ENCODE assay signal across 9 cellular contexts in genomic region chr11:69636870-69637600, GRCh38. TPM values are rescaled to one million over a fixed set of nuclear protein-coding genes. Genes with fewer than 3 reads are reported as not detected.
DNase-seq lines count a peak whose midpoint lies in the region; ATAC-seq and TF ChIP-seq lines count a peak whose summit lies in the region.
"Had no signal": no experiment of that assay in that cellular context is flagged by ENCODE, and none has a peak within 500 bp of the region (broad histone marks: within the 10 kb centered on the region; RNA-seq: fewer than 3 reads in every experiment).

No MANE protein-coding gene starts in this region.

- CTCF ChIA-PET in CD4-positive, alpha-beta memory T cell (lab: Charles Lee; ENCODE audit: partially characterized antibody) = no interaction called here
- CTCF ChIA-PET in WTC11 (lab: Charles Lee) = interaction anchor here (0.6 to 1.6 kb wide), 4 partner anchors 8 to 505 kb away, joined by 3 to 5 read pairs (median 4); partner anchors contain the start of gene MYEOV

- TF ChIP-seq POLR2A in prostate gland (IDR thresholded peaks at IDR 0.05) = no peak

- no peak overlapping the region for H3K27ac ChIP-seq in CD4-positive, alpha-beta memory T cell (ENCODE audit: low read depth, low read length)
- H3K27ac ChIP-seq in prostate gland = no peak overlapping the region

- intact Hi-C loops in CD4-positive, alpha-beta memory T cell (cut with micrococcal nuclease) = no loop called here
- intact Hi-C loops in left ventricle myocardium superior (cut with micrococcal nuclease) (loop anchor here (5.0 kb wide), 1 partner anchor 345 kb away; the partner anchor contains the start of gene MYEOV), prostate gland (cut with DNase I) (loop anchor here (10.0 kb wide), 2 partner anchors 142 to 192 kb away; no protein-coding TSS in a partner anchor)

- peak in 1 of 5 donors; percentile 27 for DNase-seq in CD4-positive, alpha-beta memory T cell
- DNase-seq in WTC11 (ENCODE audit: low spot score) = no peak
- DNase-seq in left ventricle myocardium superior = peak; percentile 42
- DNase-seq in prostate gland (ENCODE audit: low spot score) = no peak
- DNase-seq in ureter (ENCODE audit: low spot score) = no peak
- DNase-seq in MV-4-11 (lab: John Stamatoyannopoulos, UW) = no peak

- H3K36me3 Mint-ChIP-seq in CD4-positive, alpha-beta memory T cell = peaks cover 0 to 1% of the 10 kb centered on the region in 2 donors
- H3K36me3 Mint-ChIP-seq in WTC11 = no peaks in the 10 kb centered on the region

- H3K4me3 ChIP-seq in CD4-positive, alpha-beta memory T cell (ENCODE audit: low read length in 2 of 2) = no peak overlapping the region
- peak overlapping the region; percentile 10 to 15 for H3K4me3 ChIP-seq in prostate gland

- TF ChIP-seq CTCF in WTC11 (IDR thresholded peaks at IDR 0.05) (no peak), prostate gland (IDR thresholded peaks at IDR 0.05) (no peak)

- H3K4me3 Mint-ChIP-seq in CD4-positive, alpha-beta memory T cell = peak overlapping the region; percentile 39 to 78 (median 58)
- H3K4me3 Mint-ChIP-seq in WTC11 = peak overlapping the region; percentile 89

- H3K27me3 Mint-ChIP-seq in CD4-positive, alpha-beta memory T cell = peaks cover 24 to 40% of the 10 kb centered on the region in 2 donors
- peaks cover 12% of the 10 kb centered on the region for H3K27me3 Mint-ChIP-seq in WTC11 (ENCODE audit: low read depth)

- 17% methylated on average over 43 of the region's 61 CpGs for WGBS in prostate gland

- peaks cover 49% of the 10 kb centered on the region for H3K4me1 ChIP-seq in CD4-positive, alpha-beta memory T cell (ENCODE audit: insufficient read depth, low read length)
- peaks cover 23% of the 10 kb centered on the region for H3K4me1 ChIP-seq in prostate gland (replicated peaks)

- POLR2A ChIA-PET in CD4-positive, alpha-beta memory T cell (lab: Charles Lee; ENCODE audit: partially characterized antibody) = no interaction called here
- POLR2A ChIA-PET in WTC11 (lab: Charles Lee) = interaction anchor here (0.6 to 2.4 kb wide), 4 partner anchors 183 to 1575 kb away, joined by 4 to 12 read pairs (median 4); no protein-coding TSS in a partner anchor

- H3K9me3 Mint-ChIP-seq in CD4-positive, alpha-beta memory T cell = peaks cover 0 to 3% (median 0%) of the 10 kb centered on the region in 8 donors
- H3K9me3 Mint-ChIP-seq in WTC11 = no peaks in the 10 kb centered on the region

- H3K27ac Mint-ChIP-seq in CD4-positive, alpha-beta memory T cell = no peak overlapping the region
- H3K27ac Mint-ChIP-seq in WTC11 = peak overlapping the region; percentile 92
- H3K27ac Mint-ChIP-seq: activated CD4-positive, alpha-beta T cell treated with anti-CD3 and anti-CD28 coated beads for 36 hours had no signal

- H3K9me3 ChIP-seq in CD4-positive, alpha-beta memory T cell (ENCODE audit: control insufficient read depth in 1 of 2, low read length in 2 of 2) = no peaks in the 10 kb centered on the region
- H3K9me3 ChIP-seq in prostate gland = no peaks in the 10 kb centered on the region

- H3K4me1 Mint-ChIP-seq in CD4-positive, alpha-beta memory T cell = peaks cover 11 to 38% (median 27%) of the 10 kb centered on the region in 4 donors
- peaks cover 21% of the 10 kb centered on the region for H3K4me1 Mint-ChIP-seq in WTC11

- peaks cover 37% of the 10 kb centered on the region for H3K27me3 ChIP-seq in CD4-positive, alpha-beta memory T cell (ENCODE audit: insufficient read depth, low read length)
- no peaks in the 10 kb centered on the region for H3K27me3 ChIP-seq in prostate gland (replicated peaks; ENCODE audit: insufficient read depth)

- ATAC-seq in WTC11 = no peak
- ATAC-seq in left ventricle myocardium superior = no peak
- ATAC-seq in GM18519 (IDR thresholded peaks at IDR 0.05; ENCODE audit: low FRiP score, unreplicated experiment) = no peak
- no peak for ATAC-seq in HG02970 (IDR thresholded peaks at IDR 0.05; ENCODE audit: low FRiP score, unreplicated experiment)
- ATAC-seq: activated CD4-positive, alpha-beta T cell treated with anti-CD3 and anti-CD28 coated beads for 36 hours had no signal

- no peaks in the 10 kb centered on the region for H3K36me3 ChIP-seq in CD4-positive, alpha-beta memory T cell (ENCODE audit: insufficient read depth, low read length)
- H3K36me3 ChIP-seq in prostate gland = no peaks in the 10 kb centered on the region

TF ChIP-seq in WTC11, 78 proteins besides CTCF, POLR2A, EP300 and RAD21:
- no peak for TF ChIP-seq TP53 (CRISPR knock-in tag; IDR thresholded peaks at IDR 0.05)
- TF ChIP-seq PRRX2 (CRISPR knock-in tag; IDR thresholded peaks at IDR 0.05) = 0 out of 2 replicates have a peak, but pooled peaks have one; percentile 43
- no peak for TF ChIP-seq OVOL2 (CRISPR knock-in tag; IDR thresholded peaks at IDR 0.05; ENCODE audit: borderline replicate concordance)
- 0 out of 2 replicates have a peak, but pooled peaks have one; percentile 31 for TF ChIP-seq TEAD4 (CRISPR knock-in tag; IDR thresholded peaks at IDR 0.05)
- peak; percentile 20; the same call in 1 of the 2 replicates for TF ChIP-seq ZNF219 (CRISPR knock-in tag; IDR thresholded peaks at IDR 0.05; ENCODE audit: borderline replicate concordance)
- no peak for TF ChIP-seq ZNF121 (CRISPR knock-in tag; IDR thresholded peaks at IDR 0.05)
- no peak for TF ChIP-seq ZSCAN18 (CRISPR knock-in tag; IDR thresholded peaks at IDR 0.05)
- TF ChIP-seq MAX (CRISPR knock-in tag; IDR thresholded peaks at IDR 0.05) = 0 out of 2 replicates have a peak, but pooled peaks have one; percentile 1

RNA-seq across cellular contexts. Expression of gene CCND1, which starts 3.9 kb away (rescaled TPM):
- 1 to 10 TPM; 1.6 to 1.7 TPM for total RNA-seq in CD4-positive, alpha-beta memory T cell
- 1 to 10 TPM in 1 of 2 donors, under 1 TPM in 1; 1.00 to 1.8 TPM for polyA plus RNA-seq in CD4-positive, alpha-beta memory T cell
- total RNA-seq in WTC11 (2021) = 212 to 224 TPM (median 224 TPM) in 3 replicates
- total RNA-seq in left ventricle myocardium superior = 162 TPM
- 100 to 1,000 TPM in 1 of 2 donors, 10 to 100 TPM in 1; 69.2 to 188 TPM for total RNA-seq in prostate gland
- total RNA-seq in ureter = 203 TPM

RNA-seq across cellular contexts. Expression of gene LTO1, which starts 38.1 kb away (rescaled TPM):
- 10 to 100 TPM; 60.2 to 63.0 TPM for total RNA-seq in CD4-positive, alpha-beta memory T cell
- 10 to 100 TPM; 13.3 to 18.7 TPM for polyA plus RNA-seq in CD4-positive, alpha-beta memory T cell
- 20.5 to 27.5 TPM (median 20.6 TPM) in 3 replicates for total RNA-seq in WTC11 (2021)
- total RNA-seq in left ventricle myocardium superior = 10.9 TPM
- total RNA-seq in prostate gland = 10 to 100 TPM; 14.9 to 39.5 TPM
- 42.1 TPM for total RNA-seq in ureter

Comparison
In these comparisons a context has a peak if more than half of its experiments do, and no peak if none do; other contexts are left out.
1. H3K4me3 ChIP-seq: peak in prostate gland (2 of 2); none in CD4-positive, alpha-beta memory T cell (0 of 2).
2. RNA of gene CCND1, which starts 3.9 kb away (total RNA-seq): 212 to 224 TPM in WTC11, 203 TPM in ureter (single experiment), 69.2 to 188 TPM in prostate gland and 162 TPM in left ventricle myocardium superior (single experiment); 1.6 to 1.7 TPM in CD4-positive, alpha-beta memory T cell; every median in the first group is over 10 times any median in the second.